Comparison of ENCODE assay signal across 21 cellular contexts in the genomic region with DNA sequence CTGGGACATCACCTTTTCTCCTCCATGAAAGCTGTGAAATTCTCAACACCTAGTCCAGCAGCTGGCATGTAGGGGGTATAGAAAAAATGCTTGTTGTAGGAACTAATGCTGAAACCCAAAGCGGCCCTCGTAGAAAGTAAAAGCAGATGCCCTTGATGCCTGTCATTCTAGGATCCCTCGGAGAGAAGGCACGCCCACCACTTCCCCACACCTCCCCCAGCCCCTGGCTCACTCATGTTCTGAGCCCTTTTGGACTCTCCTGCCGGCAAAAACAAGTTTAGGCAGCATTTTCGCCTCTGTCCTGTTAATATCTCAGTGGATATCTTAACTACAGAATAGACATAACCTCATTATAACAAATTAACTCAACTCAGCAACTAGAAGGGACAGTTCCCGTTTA. TPM values are rescaled to one million over a fixed set of nuclear protein-coding genes. Genes with fewer than 3 reads are reported as not detected.
A peak's percentile ranks its signal among the peaks of the same experiment; 100 is the strongest.
DNase-seq lines count a peak whose midpoint lies in the region; ATAC-seq and TF ChIP-seq lines count a peak whose summit lies in the region.
"Had no signal": no experiment of that assay in that cellular context is flagged by ENCODE, and none has a peak within 500 bp of the region (broad histone marks: within the 10 kb centered on the region; RNA-seq: fewer than 3 reads in every experiment).

No MANE protein-coding gene starts in this region.

- H3K36me3 ChIP-seq in GM23338 (ENCODE audit: insufficient read depth), result no peaks in the 10 kb centered on the region
- no peaks in the 10 kb centered on the region for H3K36me3 ChIP-seq in Panc1 (ENCODE audit: control insufficient read depth, insufficient read depth, low read length)
- no peaks in the 10 kb centered on the region for H3K36me3 ChIP-seq in esophagus (ENCODE audit: control insufficient read depth in 2 of 2, insufficient read depth in 2 of 2, low read length in 1 of 2)
- no peaks in the 10 kb centered on the region for H3K36me3 ChIP-seq in thyroid gland
- H3K36me3 ChIP-seq: BLaER1, MG63 had no signal

- no peak for DNase-seq in GM23338 (ENCODE audit: low spot score)
- no peak for DNase-seq in Panc1 (ENCODE audit: low read depth, low spot score)
- DNase-seq in mesothelial cell of epicardium (ENCODE audit: low spot score in 2 of 2, unreplicated experiment in 2 of 2), result no peak
- no peak for DNase-seq in activated CD8-positive, alpha-beta memory T cell treated with anti-CD3 and anti-CD28 coated beads for 24 hours
- DNase-seq in thyroid gland, result no peak
- DNase-seq in NCI-H1092 (lab: John Stamatoyannopoulos, UW), result no peak
- DNase-seq: CD4-positive, CD25-positive, alpha-beta regulatory T cell; DMS153; DND-41; KBM-7; MG63; NCI-H2029; NCI-H446; NCI-H526; NCI-H82; NK-92 treated with Interleukin-12 subunit alpha and Interleukin-12 subunit beta, amount 100 ng/mL, for 24 hours; SHP77 had no signal

- no peak overlapping the region for H3K4me3 ChIP-seq in GM23338
- H3K4me3 ChIP-seq in Panc1 (ENCODE audit: low read depth in 2 of 2, low read length in 2 of 2), result no peak overlapping the region
- H3K4me3 ChIP-seq in esophagus (ENCODE audit: low read depth in 1 of 2, low read length in 2 of 2), result no peak overlapping the region
- no peak overlapping the region for H3K4me3 ChIP-seq in thyroid gland (replicated peaks in 1 of 3)
- H3K4me3 ChIP-seq: BLaER1, MG63 had no signal

- no TSS peak for BruUV-seq in Panc1 (replicated peaks; lab: Mats Ljungman, UMichigan)

- H3K4me2 ChIP-seq in GM23338, result 0 out of 2 replicates have a peak overlapping the region, but pooled peaks have one; percentile 8
- H3K4me2 ChIP-seq: BLaER1 had no signal

- H3K9me3 ChIP-seq in Panc1 (ENCODE audit: control insufficient read depth, insufficient read depth, low read depth, low read length) (no peaks in the 10 kb centered on the region), esophagus (ENCODE audit: control insufficient read depth in 2 of 2, insufficient read depth in 1 of 2, low read depth in 1 of 2, low read length in 1 of 2) (no peaks in the 10 kb centered on the region), thyroid gland (no peaks in the 10 kb centered on the region)
- H3K9me3 ChIP-seq: MG63 had no signal

- H3F3A ChIP-seq in GM23338 (replicated peaks; ENCODE audit: low read depth), result no peaks in the 10 kb centered on the region

- H3K27me3 ChIP-seq in GM23338 (ENCODE audit: insufficient read depth) (peaks cover 16% of the 10 kb centered on the region), Panc1 (ENCODE audit: control insufficient read depth, insufficient read depth, low read length) (no peaks in the 10 kb centered on the region), esophagus (ENCODE audit: control insufficient read depth in 1 of 2, insufficient read depth in 2 of 2, low read length in 2 of 2) (no peaks in the 10 kb centered on the region), thyroid gland (no peaks in the 10 kb centered on the region)
- H3K27me3 ChIP-seq: MG63 had no signal

- intact Hi-C loops in Panc1 (cut with micrococcal nuclease; ENCODE audit: unreplicated experiment) (no loop called here), thyroid gland (cut with DNase I) (no loop called here)

- ATAC-seq in GM23338 (no peak), Panc1 (no peak)

- in situ Hi-C loops in Panc1 (cut with HindIII; ENCODE audit: low pct_unique_long_range_greater_than_20kb, low sequenced_read_pairs), result no loop called here

- no peaks in the 10 kb centered on the region for H3K79me2 ChIP-seq in GM23338 (replicated peaks; ENCODE audit: insufficient read depth)

- TF ChIP-seq CTCF in GM23338 (conservative IDR thresholded peaks at IDR 0.05; ENCODE audit: low read depth in 2 of 2), result no peak
- no peak for TF ChIP-seq CTCF in Panc1 (IDR thresholded peaks at IDR 0.05)
- no peak for TF ChIP-seq CTCF in mesothelial cell of epicardium (IDR thresholded peaks at IDR 0.05; ENCODE audit: unreplicated experiment)
- TF ChIP-seq CTCF in thyroid gland (IDR thresholded peaks at IDR 0.05), result no peak

- no peak for TF ChIP-seq POLR2A in thyroid gland (IDR thresholded peaks at IDR 0.05)

- H3K4me3 Mint-ChIP-seq in GM23338, result no peak overlapping the region; the same call in 2 of the 3 replicates
- no peak overlapping the region for H3K4me3 Mint-ChIP-seq in mesothelial cell of epicardium
- H3K4me3 Mint-ChIP-seq: CD4-positive, CD25-positive, alpha-beta regulatory T cell had no signal

- POLR2A ChIA-PET in Panc1 (lab: Charles Lee), result no interaction called here

- CTCF ChIA-PET in Panc1 (lab: Charles Lee), result no interaction called here

- H3K9me3 Mint-ChIP-seq in GM23338 (no peaks in the 10 kb centered on the region), mesothelial cell of epicardium (peaks cover 20% of the 10 kb centered on the region)

- no peak overlapping the region for H3K27ac ChIP-seq in GM23338 (ENCODE audit: low read depth)
- H3K27ac ChIP-seq in Panc1 (ENCODE audit: low read length), result peak overlapping the region; percentile 90; the same call in 1 of the 2 replicates
- peak overlapping the region; percentile 79 to 99 for H3K27ac ChIP-seq in esophagus (ENCODE audit: low read depth in 2 of 2, low read length in 1 of 2)
- no peak overlapping the region for H3K27ac ChIP-seq in thyroid gland
- H3K27ac ChIP-seq: BLaER1 had no signal

- no peaks in the 10 kb centered on the region; the same call in 1 of the 2 replicates for H3K4me1 ChIP-seq in GM23338 (ENCODE audit: insufficient read depth)
- H3K4me1 ChIP-seq in Panc1 (ENCODE audit: control insufficient read depth, insufficient read depth, low read length), result peaks cover 31% of the 10 kb centered on the region
- H3K4me1 ChIP-seq in esophagus (ENCODE audit: control insufficient read depth in 2 of 2, insufficient read depth in 2 of 2, low read length in 1 of 2), result peaks cover 4 to 43% of the 10 kb centered on the region in 2 donors
- H3K4me1 ChIP-seq in thyroid gland, result no peaks in the 10 kb centered on the region

- no peak overlapping the region for H2AFZ ChIP-seq in GM23338

- H3K4me1 Mint-ChIP-seq in GM23338, result peaks cover 20% of the 10 kb centered on the region
- H3K4me1 Mint-ChIP-seq in mesothelial cell of epicardium, result peaks cover 29% of the 10 kb centered on the region

- no peaks in the 10 kb centered on the region for H4K20me1 ChIP-seq in GM23338 (replicated peaks; ENCODE audit: insufficient read depth)
- H4K20me1 ChIP-seq: BLaER1 had no signal

- H3K36me3 Mint-ChIP-seq in GM23338 (ENCODE audit: low read depth) (no peaks in the 10 kb centered on the region), mesothelial cell of epicardium (peaks cover 5% of the 10 kb centered on the region)
- H3K36me3 Mint-ChIP-seq: CD4-positive, CD25-positive, alpha-beta regulatory T cell had no signal

- WGBS in esophagus, 2 donors, result 27 to 34% methylated on average over 7 of the region's 7 CpGs
- WGBS in thyroid gland, 2 donors, result 40 to 54% methylated on average over 7 of the region's 7 CpGs

- H3K27me3 Mint-ChIP-seq in GM23338 (ENCODE audit: insufficient read depth, low read depth, poor library complexity) (peaks cover 27% of the 10 kb centered on the region), mesothelial cell of epicardium (ENCODE audit: low read depth) (peaks cover 5% of the 10 kb centered on the region)

- H3K9me2 ChIP-seq in GM23338 (ENCODE audit: insufficient read depth), result no peaks in the 10 kb centered on the region

- no peak overlapping the region for H3K27ac Mint-ChIP-seq in GM23338
- peak overlapping the region; percentile 31 for H3K27ac Mint-ChIP-seq in mesothelial cell of epicardium
- H3K27ac Mint-ChIP-seq: CD4-positive, CD25-positive, alpha-beta regulatory T cell had no signal

TF ChIP-seq in GM23338, 12 proteins besides CTCF, POLR2A, EP300 and RAD21:
- TF ChIP-seq ZNF331 (CRISPR knock-in tag; IDR thresholded peaks at IDR 0.05; ENCODE audit: low read depth) (no peak), CREB1 (CRISPR knock-in tag; IDR thresholded peaks at IDR 0.05; ENCODE audit: low read depth) (no peak)

RNA-seq across cellular contexts. Expression of a gene that starts 36.5 kb away (rescaled TPM):
- total RNA-seq in GM23338 (2014; rRNA removed; shearing (Covaris generic)), result 9.2 and 9.9 TPM in 2 replicates
- polyA plus RNA-seq in GM23338 (2016; fragmentation: Nextera tagmentation; extraction: Ambion mirVana) (2.5 and 2.7 TPM in 2 replicates), esophagus (10 to 100 TPM; 51.7 to 72.4 TPM)
- total RNA-seq in Panc1 (2021; ENCODE audit: unreplicated experiment) (67.4 TPM), mesothelial cell of epicardium (14.7 to 16.0 TPM (median 15.7 TPM) in 3 replicates), thyroid gland (10 to 100 TPM; 15.3 to 24.7 (median 22.6) TPM)
- 76.4 TPM for polyA plus RNA-seq in Panc1 (2012; ENCODE audit: insufficient read length)
- total RNA-seq: LHCN-M2 had no signal
- polyA plus RNA-seq: AG04450 had no signal

Comparison
In these comparisons a context has a peak if more than half of its experiments do, and no peak if none do; other contexts are left out.
1. H3K27ac ChIP-seq: peak in Panc1 (single experiment) and esophagus (2 of 2); none in GM23338 (single experiment) and thyroid gland (0 of 3).